In the genomic region with DNA sequence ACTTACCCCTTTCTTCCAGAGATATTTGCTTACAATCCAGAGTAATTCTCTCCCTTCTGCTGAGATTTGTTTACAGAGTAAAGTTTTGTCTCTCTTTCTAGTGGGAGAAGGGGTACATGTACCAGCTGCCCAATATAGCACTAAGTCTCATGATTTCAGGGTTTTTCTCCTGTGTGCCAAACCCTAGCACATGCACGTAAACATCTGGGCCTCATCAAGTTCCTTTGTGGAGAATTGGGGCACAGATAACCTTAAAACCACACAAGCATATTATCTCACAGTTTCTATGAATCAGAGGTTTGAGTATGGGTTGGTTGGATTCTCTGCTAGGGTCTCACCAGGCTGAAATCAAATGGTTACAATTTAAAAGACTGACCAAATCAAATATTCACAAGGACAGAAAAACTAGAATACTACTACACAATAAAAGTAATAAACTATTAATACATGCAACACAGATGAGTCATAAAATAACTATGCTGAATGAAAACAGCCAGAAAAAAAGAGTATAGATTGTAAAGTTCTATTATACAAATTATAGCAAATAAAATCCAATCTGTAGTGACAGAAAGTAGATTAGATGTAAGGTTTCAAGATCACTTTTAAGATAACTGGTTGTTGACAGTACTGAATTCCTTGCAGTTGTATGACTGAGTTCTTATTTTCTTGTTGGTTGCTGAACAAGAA, we compare ENCODE assay signal across 1 cellular context.
A peak's percentile ranks its signal among the peaks of the same experiment; 100 is the strongest.
TF ChIP-seq lines count a peak whose summit lies in the region.

No MANE protein-coding gene starts in this region.

TF ChIP-seq in SK-N-SH, 30 proteins besides CTCF, POLR2A, EP300 and RAD21 (continued from another document):
- TF ChIP-seq, protein P1, sequence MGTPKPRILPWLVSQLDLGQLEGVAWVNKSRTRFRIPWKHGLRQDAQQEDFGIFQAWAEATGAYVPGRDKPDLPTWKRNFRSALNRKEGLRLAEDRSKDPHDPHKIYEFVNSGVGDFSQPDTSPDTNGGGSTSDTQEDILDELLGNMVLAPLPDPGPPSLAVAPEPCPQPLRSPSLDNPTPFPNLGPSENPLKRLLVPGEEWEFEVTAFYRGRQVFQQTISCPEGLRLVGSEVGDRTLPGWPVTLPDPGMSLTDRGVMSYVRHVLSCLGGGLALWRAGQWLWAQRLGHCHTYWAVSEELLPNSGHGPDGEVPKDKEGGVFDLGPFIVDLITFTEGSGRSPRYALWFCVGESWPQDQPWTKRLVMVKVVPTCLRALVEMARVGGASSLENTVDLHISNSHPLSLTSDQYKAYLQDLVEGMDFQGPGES (IDR thresholded peaks at IDR 0.05; ENCODE audit: low read depth, low read length) = no peak
- TF ChIP-seq NFIC (IDR thresholded peaks at IDR 0.05; ENCODE audit: borderline replicate concordance) = 0 out of 2 replicates have a peak, but pooled peaks have one; percentile 2
